In the genomic region with DNA sequence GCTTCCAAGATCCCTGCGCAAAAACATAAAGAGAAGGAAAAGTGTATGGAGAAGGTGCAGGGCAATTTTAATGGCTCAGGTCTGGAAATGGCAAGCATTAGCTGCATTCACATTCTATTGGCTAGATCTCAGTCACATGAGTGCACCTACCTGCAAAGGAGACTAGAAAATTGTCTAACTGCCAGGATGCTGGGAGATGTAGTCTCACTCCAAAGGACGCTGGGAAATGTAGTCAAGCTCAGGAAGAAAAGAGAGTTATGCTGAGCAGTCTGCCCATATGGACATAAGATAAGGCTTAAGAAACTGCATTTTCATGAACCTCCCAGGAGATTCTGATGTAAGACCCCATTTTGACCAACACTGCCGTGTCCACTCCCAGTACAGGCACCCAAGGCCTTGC, we compare ENCODE assay signal across 8 cellular contexts. TPM values are rescaled to one million over a fixed set of nuclear protein-coding genes. Genes with fewer than 3 reads are reported as not detected.
DNase-seq lines count a peak whose midpoint lies in the region; ATAC-seq and TF ChIP-seq lines count a peak whose summit lies in the region.

No MANE protein-coding gene starts in this region.

- H3K9me3 ChIP-seq in CD4-positive, alpha-beta T cell (ENCODE audit: control insufficient read depth, low read length) = no peaks in the 10 kb centered on the region
- H3K9me3 ChIP-seq in mesenchymal stem cell (ENCODE audit: control insufficient read depth, low read length) = no peaks in the 10 kb centered on the region

- H2BK15ac ChIP-seq in mesenchymal stem cell (ENCODE audit: low read depth, poor library complexity, severe bottlenecking) = no peak overlapping the region

- no peak overlapping the region for H3K4me2 ChIP-seq in mesenchymal stem cell (ENCODE audit: low read length, poor library complexity, severe bottlenecking)

- no peak overlapping the region for H4K8ac ChIP-seq in mesenchymal stem cell (ENCODE audit: low read length)

- 77% methylated on average over 3 of the region's 3 CpGs for WGBS in mesenchymal stem cell

- H3K14ac ChIP-seq in mesenchymal stem cell (ENCODE audit: low read length in 2 of 2) = no peak overlapping the region

- CTCF ChIA-PET in CD4-positive, alpha-beta T cell (lab: Charles Lee) = no interaction called here
- CTCF ChIA-PET in WTC11 (lab: Charles Lee) = interaction anchor here (1.0 to 1.6 kb wide), 3 partner anchors 11 to 39 kb away, joined by 3 to 5 read pairs (median 4); no protein-coding TSS in a partner anchor
- CTCF ChIA-PET in activated CD4-positive, alpha-beta memory T cell treated with anti-CD3 and anti-CD28 coated beads, Interleukin-2, amount 10 ng/mL, durations not matched to agents 7 days and 5 days (lab: Charles Lee) = no interaction called here

- H3K36me3 ChIP-seq in mesenchymal stem cell (ENCODE audit: control insufficient read depth in 1 of 2, insufficient read depth in 2 of 2, low read depth in 1 of 2, low read length in 2 of 2) = no peaks in the 10 kb centered on the region

- intact Hi-C loops in CD4-positive, alpha-beta T cell (cut with DNase I, micrococcal nuclease) = no loop called here

- peaks cover 3% of the 10 kb centered on the region for H3K4me1 ChIP-seq in mesenchymal stem cell (ENCODE audit: control insufficient read depth, insufficient read depth, low read depth, low read length)

- no peak overlapping the region for H3K27ac Mint-ChIP-seq in CD4-positive, alpha-beta T cell
- no peak overlapping the region for H3K27ac Mint-ChIP-seq in WTC11
- no peak overlapping the region for H3K27ac Mint-ChIP-seq in activated CD4-positive, alpha-beta memory T cell treated with anti-CD3 and anti-CD28 coated beads, Interleukin-2, amount 10 ng/mL, durations not matched to agents 7 days and 5 days

- ATAC-seq in CD4-positive, alpha-beta T cell (ENCODE audit: poor library complexity) = peak; percentile 57
- ATAC-seq in GM19372 (IDR thresholded peaks at IDR 0.05; ENCODE audit: low read depth, unreplicated experiment) = peak; percentile 49
- ATAC-seq in HG03432 (IDR thresholded peaks at IDR 0.05; ENCODE audit: unreplicated experiment) = peak; percentile 48
- peak; percentile 97 for ATAC-seq in WTC11
- ATAC-seq in HG03457 (IDR thresholded peaks at IDR 0.05; ENCODE audit: unreplicated experiment) = no peak
- no peak for ATAC-seq in HG03139 (IDR thresholded peaks at IDR 0.05; ENCODE audit: unreplicated experiment)

- H3K27me3 ChIP-seq in CD4-positive, alpha-beta T cell (ENCODE audit: control insufficient read depth, insufficient read depth, low read length) = no peaks in the 10 kb centered on the region
- peaks cover 0 to 3% of the 10 kb centered on the region in 2 experiments for H3K27me3 ChIP-seq in mesenchymal stem cell (ENCODE audit: control insufficient read depth in 1 of 2, insufficient read depth in 1 of 2, low read length in 2 of 2)

- H2AK5ac ChIP-seq in mesenchymal stem cell (ENCODE audit: low read length, severe bottlenecking) = no peak overlapping the region

- no peak overlapping the region for H2AFZ ChIP-seq in mesenchymal stem cell (ENCODE audit: low read depth, low read length)

- H3K4me3 Mint-ChIP-seq in CD4-positive, alpha-beta T cell = no peak overlapping the region
- H3K4me3 Mint-ChIP-seq in WTC11 = no peak overlapping the region
- no peak overlapping the region for H3K4me3 Mint-ChIP-seq in activated CD4-positive, alpha-beta memory T cell treated with anti-CD3 and anti-CD28 coated beads, Interleukin-2, amount 10 ng/mL, durations not matched to agents 7 days and 5 days

- H4K91ac ChIP-seq in mesenchymal stem cell (ENCODE audit: low read length) = no peak overlapping the region

- H2BK12ac ChIP-seq in mesenchymal stem cell (ENCODE audit: low read length in 2 of 2) = no peak overlapping the region

- H3K27ac ChIP-seq in CD4-positive, alpha-beta T cell (ENCODE audit: low read depth, low read length) = no peak overlapping the region
- no peak overlapping the region for H3K27ac ChIP-seq in mesenchymal stem cell (ENCODE audit: low read length, poor library complexity, severe bottlenecking)

- H3K9ac ChIP-seq in mesenchymal stem cell (ENCODE audit: low read length) = no peak overlapping the region

- POLR2A ChIA-PET in CD4-positive, alpha-beta T cell (lab: Charles Lee) = no interaction called here
- POLR2A ChIA-PET in WTC11 (lab: Charles Lee) = no interaction called here
- POLR2A ChIA-PET in activated CD4-positive, alpha-beta memory T cell treated with anti-CD3 and anti-CD28 coated beads, Interleukin-2, amount 10 ng/mL, durations not matched to agents 7 days and 5 days (lab: Charles Lee) = no interaction called here

- no peaks in the 10 kb centered on the region for H3K36me3 Mint-ChIP-seq in CD4-positive, alpha-beta T cell (ENCODE audit: low read depth)
- H3K36me3 Mint-ChIP-seq in WTC11 = no peaks in the 10 kb centered on the region
- no peaks in the 10 kb centered on the region for H3K36me3 Mint-ChIP-seq in activated CD4-positive, alpha-beta memory T cell treated with anti-CD3 and anti-CD28 coated beads, Interleukin-2, amount 10 ng/mL, durations not matched to agents 7 days and 5 days (ENCODE audit: low read depth)

- H3K27me3 Mint-ChIP-seq in CD4-positive, alpha-beta T cell = peaks cover 15% of the 10 kb centered on the region
- peaks cover 24% of the 10 kb centered on the region for H3K27me3 Mint-ChIP-seq in WTC11 (ENCODE audit: low read depth)
- peaks cover 34% of the 10 kb centered on the region for H3K27me3 Mint-ChIP-seq in activated CD4-positive, alpha-beta memory T cell treated with anti-CD3 and anti-CD28 coated beads, Interleukin-2, amount 10 ng/mL, durations not matched to agents 7 days and 5 days

- H3K4me3 ChIP-seq in mesenchymal stem cell (ENCODE audit: insufficient read depth in 1 of 2, low read depth in 1 of 2, low read length in 2 of 2) = no peak overlapping the region

- no peak overlapping the region for H3K23ac ChIP-seq in mesenchymal stem cell (ENCODE audit: low read length in 2 of 2)

- H3K4ac ChIP-seq in mesenchymal stem cell (ENCODE audit: low read depth in 1 of 2, low read length in 2 of 2) = no peak overlapping the region

- peaks cover 4% of the 10 kb centered on the region for H3K4me1 Mint-ChIP-seq in CD4-positive, alpha-beta T cell (ENCODE audit: low read depth)
- peaks cover 11% of the 10 kb centered on the region for H3K4me1 Mint-ChIP-seq in WTC11
- H3K4me1 Mint-ChIP-seq in activated CD4-positive, alpha-beta memory T cell treated with anti-CD3 and anti-CD28 coated beads, Interleukin-2, amount 10 ng/mL, durations not matched to agents 7 days and 5 days = peaks cover 4% of the 10 kb centered on the region

- no peak for DNase-seq in CD4-positive, alpha-beta T cell
- no peak for DNase-seq in WTC11 (ENCODE audit: low spot score)
- no peak for DNase-seq in activated CD4-positive, alpha-beta memory T cell treated with anti-CD3 and anti-CD28 coated beads, Interleukin-2, amount 10 ng/mL, durations not matched to agents 7 days and 5 days
- no peak for DNase-seq in mesenchymal stem cell

- H3K18ac ChIP-seq in mesenchymal stem cell (ENCODE audit: low read depth in 1 of 2, low read length in 2 of 2) = no peak overlapping the region

- no peak overlapping the region for H2BK5ac ChIP-seq in mesenchymal stem cell (ENCODE audit: low read depth, low read length, poor library complexity, severe bottlenecking)

- TF ChIP-seq CTCF in CD4-positive, alpha-beta T cell (IDR thresholded peaks at IDR 0.05) = no peak
- TF ChIP-seq CTCF in WTC11 (IDR thresholded peaks at IDR 0.05) = no peak

- H2BK120ac ChIP-seq in mesenchymal stem cell (ENCODE audit: low read depth, low read length) = no peak overlapping the region

- no peaks in the 10 kb centered on the region for H3K9me3 Mint-ChIP-seq in CD4-positive, alpha-beta T cell
- peaks cover 8% of the 10 kb centered on the region for H3K9me3 Mint-ChIP-seq in WTC11
- no peaks in the 10 kb centered on the region for H3K9me3 Mint-ChIP-seq in activated CD4-positive, alpha-beta memory T cell treated with anti-CD3 and anti-CD28 coated beads, Interleukin-2, amount 10 ng/mL, durations not matched to agents 7 days and 5 days

- H3K79me1 ChIP-seq in mesenchymal stem cell (replicated peaks; ENCODE audit: low read length, poor library complexity, severe bottlenecking) = no peaks in the 10 kb centered on the region

TF ChIP-seq in WTC11, 78 proteins besides CTCF, POLR2A, EP300 and RAD21:
- TF ChIP-seq CBFB (CRISPR knock-in tag; IDR thresholded peaks at IDR 0.05; ENCODE audit: low read depth) (no peak), ETV6 (CRISPR knock-in tag; IDR thresholded peaks at IDR 0.05) (no peak), NFYB (CRISPR knock-in tag; conservative IDR thresholded peaks at IDR 0.05; ENCODE audit: low read depth) (peak; percentile 90), EMX1 (CRISPR knock-in tag; IDR thresholded peaks at IDR 0.05) (no peak), KAT7 (CRISPR knock-in tag; IDR thresholded peaks at IDR 0.05; ENCODE audit: borderline replicate concordance) (no peak), ELF4 (CRISPR knock-in tag; IDR thresholded peaks at IDR 0.05; ENCODE audit: low read depth) (no peak)
- TF ChIP-seq, protein P1, sequence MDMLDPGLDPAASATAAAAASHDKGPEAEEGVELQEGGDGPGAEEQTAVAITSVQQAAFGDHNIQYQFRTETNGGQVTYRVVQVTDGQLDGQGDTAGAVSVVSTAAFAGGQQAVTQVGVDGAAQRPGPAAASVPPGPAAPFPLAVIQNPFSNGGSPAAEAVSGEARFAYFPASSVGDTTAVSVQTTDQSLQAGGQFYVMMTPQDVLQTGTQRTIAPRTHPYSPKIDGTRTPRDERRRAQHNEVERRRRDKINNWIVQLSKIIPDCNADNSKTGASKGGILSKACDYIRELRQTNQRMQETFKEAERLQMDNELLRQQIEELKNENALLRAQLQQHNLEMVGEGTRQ (CRISPR knock-in tag; IDR thresholded peaks at IDR 0.05) = peak; percentile 90
- TF ChIP-seq, protein P2, sequence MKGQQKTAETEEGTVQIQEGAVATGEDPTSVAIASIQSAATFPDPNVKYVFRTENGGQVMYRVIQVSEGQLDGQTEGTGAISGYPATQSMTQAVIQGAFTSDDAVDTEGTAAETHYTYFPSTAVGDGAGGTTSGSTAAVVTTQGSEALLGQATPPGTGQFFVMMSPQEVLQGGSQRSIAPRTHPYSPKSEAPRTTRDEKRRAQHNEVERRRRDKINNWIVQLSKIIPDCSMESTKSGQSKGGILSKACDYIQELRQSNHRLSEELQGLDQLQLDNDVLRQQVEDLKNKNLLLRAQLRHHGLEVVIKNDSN (CRISPR knock-in tag; IDR thresholded peaks at IDR 0.05) = peak; percentile 89

RNA-seq across cellular contexts. Expression of a gene that starts 9.5 kb away (rescaled TPM):
- total RNA-seq in CD4-positive, alpha-beta T cell = 1 to 10 TPM; 2.5 to 2.7 TPM
- 6.8 to 7.3 TPM (median 7.1 TPM) in 3 replicates for total RNA-seq in WTC11 (2021)
- under 1 TPM; 0.10 to 0.33 TPM for total RNA-seq in activated CD4-positive, alpha-beta memory T cell treated with anti-CD3 and anti-CD28 coated beads, Interleukin-2, amount 10 ng/mL, durations not matched to agents 7 days and 5 days
- polyA plus RNA-seq in mesenchymal stem cell (2013, experiment 1 of 2) = 11.5 TPM
- 11.2 TPM for polyA plus RNA-seq in mesenchymal stem cell (2013, experiment 2 of 2)

Comparison
In these comparisons a context has a peak if more than half of its experiments do, and no peak if none do; other contexts are left out.
1. ATAC-seq: peak in CD4-positive, alpha-beta T cell (single experiment), GM19372 (single experiment), HG03432 (single experiment) and WTC11 (single experiment); none in HG03457 (single experiment) and HG03139 (single experiment).